Comparison of ENCODE assay signal across 2 cellular contexts in genomic region chr20:11053310-11053709, GRCh38.
TF ChIP-seq lines count a peak whose summit lies in the region.

No MANE protein-coding gene starts in this region.

TF ChIP-seq in A549, 52 proteins besides CTCF, POLR2A, EP300 and RAD21 (continued from another document):
- TF ChIP-seq HES2 (IDR thresholded peaks at IDR 0.05), result no peak

TF ChIP-seq in IMR-90, 13 proteins besides CTCF, POLR2A, EP300 and RAD21 (continued from another document):
- TF ChIP-seq ELK1 (IDR thresholded peaks at IDR 0.05; ENCODE audit: borderline replicate concordance, low read depth, low read length), result no peak
- no peak for TF ChIP-seq CHD1 (IDR thresholded peaks at IDR 0.05; ENCODE audit: low read depth, low read length)
- TF ChIP-seq MAZ (IDR thresholded peaks at IDR 0.05; ENCODE audit: borderline replicate concordance, low read depth, low read length), result no peak
